In the genomic region with DNA sequence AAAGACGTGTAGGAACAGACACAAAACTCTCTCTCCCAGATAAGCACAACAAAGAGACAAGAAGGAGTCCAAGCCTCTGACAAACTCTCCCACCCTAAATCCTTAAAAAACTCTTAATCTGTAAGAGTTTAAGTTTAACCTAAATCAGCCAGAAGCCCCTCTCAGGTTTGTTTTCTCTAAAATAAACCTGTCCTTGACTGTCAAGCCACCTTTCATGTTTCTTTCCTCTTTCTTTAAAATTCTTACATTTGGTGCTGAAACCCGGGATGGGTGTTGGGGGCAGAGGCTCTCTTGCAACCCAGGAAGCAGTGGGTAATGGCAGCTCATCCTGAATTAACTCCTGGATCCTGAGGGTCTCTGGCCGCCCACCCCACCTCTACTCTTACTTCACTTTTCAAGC, we compare ENCODE assay signal across 35 cellular contexts.
DNase-seq lines count a peak whose midpoint lies in the region; ATAC-seq, FAIRE-seq and TF ChIP-seq lines count a peak whose summit lies in the region.
"Had no signal": no experiment of that assay in that cellular context is flagged by ENCODE, and none has a peak within 500 bp of the region (broad histone marks: within the 10 kb centered on the region; RNA-seq: fewer than 3 reads in every experiment).

No MANE protein-coding gene starts in this region.

- no peak for ATAC-seq in HepG2
- ATAC-seq in right lobe of liver = no peak
- ATAC-seq in K562 = no peak
- ATAC-seq in HG03521 (IDR thresholded peaks at IDR 0.05; ENCODE audit: unreplicated experiment) = no peak
- ATAC-seq: A549; CD8-positive, alpha-beta T cell had no signal

- CTCF ChIA-PET in HepG2 (lab: Yijun Ruan, JAX; ENCODE audit: low intra/inter-chr PET ratio, low total read pairs) = no interaction called here
- CTCF ChIA-PET in K562 (lab: Yijun Ruan, JAX; ENCODE audit: low intra/inter-chr PET ratio) = no interaction called here

- no peaks in the 10 kb centered on the region for H4K20me1 ChIP-seq in HepG2 (ENCODE audit: insufficient read depth, low read length)
- H4K20me1 ChIP-seq in astrocyte (ENCODE audit: insufficient read depth, low read length) = no peaks in the 10 kb centered on the region
- H4K20me1 ChIP-seq in K562 (replicated peaks; ENCODE audit: control insufficient read depth, insufficient read depth, low read length) = no peaks in the 10 kb centered on the region
- H4K20me1 ChIP-seq: BLaER1; BLaER1 treated with 17β-estradiol and CSF1 and Interleukin-3, amounts not matched to agents 10 nM and 100 nM had no signal

- TF ChIP-seq EP300 in HepG2 (IDR thresholded peaks at IDR 0.05; ENCODE audit: low read depth in 2 of 2, low read length in 2 of 2) (no peak), HepG2 (CRISPR knock-in tag; IDR thresholded peaks at IDR 0.05; ENCODE audit: borderline replicate concordance) (no peak), K562 (IDR thresholded peaks at IDR 0.05; ENCODE audit: low read length) (no peak)

- TF ChIP-seq POLR2A in HepG2 (IDR thresholded peaks at IDR 0.05; ENCODE audit: insufficient read depth in 1 of 2, low read depth in 2 of 2, low read length in 2 of 2) (no peak), right lobe of liver (IDR thresholded peaks at IDR 0.05) (no peak), K562 (conservative IDR thresholded peaks at IDR 0.05) (no peak)

- TF ChIP-seq RAD21 in HepG2 (CRISPR knock-in tag; IDR thresholded peaks at IDR 0.05) (no peak), K562 (CRISPR knock-in tag; conservative IDR thresholded peaks at IDR 0.05 in 1 of 2, IDR thresholded peaks at IDR 0.05 in 1 of 2) (no peak)

- no peaks in the 10 kb centered on the region for H3K27me3 Mint-ChIP-seq in astrocyte (ENCODE audit: low read depth, unreplicated experiment)
- H3K27me3 Mint-ChIP-seq: B cell; CD4-positive, alpha-beta T cell; CD4-positive, CD25-positive, alpha-beta regulatory T cell had no signal

- TF ChIP-seq CTCF in HepG2 (CRISPR knock-in tag; IDR thresholded peaks at IDR 0.05) (no peak), right lobe of liver (IDR thresholded peaks at IDR 0.05) (no peak), astrocyte (IDR thresholded peaks at IDR 0.05; ENCODE audit: insufficient read depth, low read depth, low read length) (no peak), K562 (IDR thresholded peaks at IDR 0.05 in 2 of 3, conservative IDR thresholded peaks at IDR 0.05 in 1 of 3; ENCODE audit: insufficient read depth in 2 of 3, low read depth in 1 of 3, low read length in 3 of 3) (no peak)

- H3K4me3 Mint-ChIP-seq in astrocyte (ENCODE audit: unreplicated experiment) = no peak overlapping the region
- H3K4me3 Mint-ChIP-seq: B cell; CD14-positive monocyte; CD4-positive, alpha-beta memory T cell; CD4-positive, alpha-beta T cell; CD4-positive, CD25-positive, alpha-beta regulatory T cell; CD8-positive, alpha-beta memory T cell; CD8-positive, alpha-beta T cell had no signal

- H3K9me3 Mint-ChIP-seq in astrocyte (ENCODE audit: unreplicated experiment) = peaks cover 4% of the 10 kb centered on the region
- H3K9me3 Mint-ChIP-seq: CD4-positive, alpha-beta T cell; CD4-positive, CD25-positive, alpha-beta regulatory T cell; CD8-positive, alpha-beta T cell had no signal

- BruUV-seq in HepG2 (replicated peaks; lab: Mats Ljungman, UMichigan) (no TSS peak), K562 (replicated peaks; lab: Mats Ljungman, UMichigan) (no TSS peak)

- H3K4me2 ChIP-seq in HepG2 (ENCODE audit: low read depth, low read length) (no peak overlapping the region), astrocyte (ENCODE audit: low read length) (no peak overlapping the region), K562 (ENCODE audit: insufficient read depth, low read length) (no peak overlapping the region)
- H3K4me2 ChIP-seq: A549; BLaER1; BLaER1 treated with 17β-estradiol and CSF1 and Interleukin-3, amounts not matched to agents 10 nM and 100 nM had no signal

- no peaks in the 10 kb centered on the region for H3K9me1 ChIP-seq in K562 (ENCODE audit: control insufficient read depth, insufficient read depth, low read length)

- FAIRE-seq in HepG2 (lab: Jason Lieb, UNC) (no peak), astrocyte (lab: Jason Lieb, UNC) (peak; percentile 32), K562 (lab: Jason Lieb, UNC) (no peak)
- FAIRE-seq: A204.1, A549, D721Med had no signal

- no peak overlapping the region for H3K27ac Mint-ChIP-seq in astrocyte (ENCODE audit: unreplicated experiment)
- H3K27ac Mint-ChIP-seq: B cell; CD14-positive monocyte; CD4-positive, alpha-beta memory T cell; CD4-positive, alpha-beta T cell; CD8-positive, alpha-beta memory T cell; CD8-positive, alpha-beta T cell had no signal

- no peaks in the 10 kb centered on the region for H3K9me3 ChIP-seq in HepG2 (ENCODE audit: low read length)
- no peaks in the 10 kb centered on the region for H3K9me3 ChIP-seq in right lobe of liver
- no peaks in the 10 kb centered on the region for H3K9me3 ChIP-seq in astrocyte (ENCODE audit: insufficient read depth, low read depth, low read length)
- H3K9me3 ChIP-seq in K562 (replicated peaks; ENCODE audit: control insufficient read depth, insufficient read depth, low read depth, low read length) = peaks cover 5% of the 10 kb centered on the region
- H3K9me3 ChIP-seq: A549, BE2C, Caco-2 had no signal

- H3K79me2 ChIP-seq in HepG2 (ENCODE audit: insufficient read depth, low read length) (no peaks in the 10 kb centered on the region), astrocyte (ENCODE audit: insufficient read depth, low read length) (no peaks in the 10 kb centered on the region), K562 (ENCODE audit: control insufficient read depth, insufficient read depth, low read length) (no peaks in the 10 kb centered on the region)

- no peak overlapping the region for H3K4me3 ChIP-seq in HepG2 (replicated peaks in 1 of 3; ENCODE audit: insufficient read depth in 1 of 3, low read depth in 2 of 3, low read length in 3 of 3)
- H3K4me3 ChIP-seq in right lobe of liver = no peak overlapping the region
- H3K4me3 ChIP-seq in astrocyte (ENCODE audit: insufficient read depth, low read depth, low read length) = no peak overlapping the region
- H3K4me3 ChIP-seq in K562 = no peak overlapping the region
- H3K4me3 ChIP-seq: A549; BLaER1; BLaER1 treated with 17β-estradiol and CSF1 and Interleukin-3, amounts not matched to agents 10 nM and 100 nM had no signal

- no peaks in the 10 kb centered on the region for H3K4me1 Mint-ChIP-seq in astrocyte (ENCODE audit: low read depth, unreplicated experiment)
- H3K4me1 Mint-ChIP-seq: B cell; CD14-positive monocyte; CD4-positive, alpha-beta memory T cell; CD4-positive, CD25-positive, alpha-beta regulatory T cell; CD8-positive, alpha-beta memory T cell had no signal

- intact Hi-C loops in HepG2 (cut with micrococcal nuclease; ENCODE audit: unreplicated experiment) (no loop called here), right lobe of liver (cut with DNase I) (no loop called here), K562 (cut with micrococcal nuclease) (loop anchor here (10.0 kb wide), 1 partner anchor 112 kb away; the partner anchor contains the start of gene TENT5D)

- H3K4me1 ChIP-seq in HepG2 (ENCODE audit: insufficient read depth, low read length) (no peaks in the 10 kb centered on the region), right lobe of liver (no peaks in the 10 kb centered on the region), astrocyte (ENCODE audit: insufficient read depth, low read length) (no peaks in the 10 kb centered on the region), K562 (replicated peaks in 1 of 2; ENCODE audit: control insufficient read depth in 2 of 2, insufficient read depth in 2 of 2, low read length in 2 of 2) (no peaks in the 10 kb centered on the region)
- H3K4me1 ChIP-seq: A549; BE2C; BLaER1; BLaER1 treated with 17β-estradiol and CSF1 and Interleukin-3, amounts not matched to agents 10 nM and 100 nM; Caco-2 had no signal

- H3K9ac ChIP-seq in HepG2 (ENCODE audit: insufficient read depth, low read depth, low read length) = no peak overlapping the region
- H3K9ac ChIP-seq in astrocyte (ENCODE audit: low read length) = no peak overlapping the region
- no peak overlapping the region for H3K9ac ChIP-seq in K562 (ENCODE audit: insufficient read depth in 1 of 2, low read depth in 2 of 2, low read length in 2 of 2)
- H3K9ac ChIP-seq: BLaER1; BLaER1 treated with 17β-estradiol and CSF1 and Interleukin-3, amounts not matched to agents 10 nM and 100 nM had no signal

- H2AFZ ChIP-seq in HepG2 (ENCODE audit: low read length) (no peak overlapping the region), astrocyte (ENCODE audit: low read depth, low read length) (no peak overlapping the region), K562 (ENCODE audit: low read depth, low read length) (no peak overlapping the region)

- POLR2A ChIA-PET in HepG2 (lab: Yijun Ruan, JAX) = no interaction called here
- POLR2A ChIA-PET in K562 (lab: Yijun Ruan, JAX) = interaction anchor here (0.6 kb wide), 1 partner anchor 491 kb away, joined by 3 read pairs; no protein-coding TSS in a partner anchor

- H3K27me3 ChIP-seq in HepG2 (ENCODE audit: control insufficient read depth in 1 of 2, insufficient read depth in 2 of 2, low read length in 2 of 2) = no peaks in the 10 kb centered on the region; a peak in 1 of 5 replicates
- no peaks in the 10 kb centered on the region for H3K27me3 ChIP-seq in right lobe of liver
- no peaks in the 10 kb centered on the region for H3K27me3 ChIP-seq in astrocyte (ENCODE audit: insufficient read depth, low read length)
- H3K27me3 ChIP-seq in K562 (ENCODE audit: control insufficient read depth in 2 of 2, insufficient read depth in 2 of 2, low read length in 2 of 2) = no peaks in the 10 kb centered on the region
- H3K27me3 ChIP-seq: BE2C had no signal

- H3K36me3 Mint-ChIP-seq in astrocyte (ENCODE audit: low read depth, unreplicated experiment) = no peaks in the 10 kb centered on the region
- H3K36me3 Mint-ChIP-seq: CD14-positive monocyte; CD4-positive, alpha-beta memory T cell; CD4-positive, CD25-positive, alpha-beta regulatory T cell; CD8-positive, alpha-beta memory T cell; CD8-positive, alpha-beta T cell had no signal

- H3K36me3 ChIP-seq in HepG2 (replicated peaks in 1 of 2; ENCODE audit: control insufficient read depth in 1 of 2, insufficient read depth in 2 of 2, low read length in 2 of 2) (no peaks in the 10 kb centered on the region), right lobe of liver (no peaks in the 10 kb centered on the region), astrocyte (ENCODE audit: insufficient read depth, low read length) (no peaks in the 10 kb centered on the region), K562 (ENCODE audit: control insufficient read depth, insufficient read depth, low read length) (no peaks in the 10 kb centered on the region)
- H3K36me3 ChIP-seq: BE2C; BLaER1; BLaER1 treated with 17β-estradiol and CSF1 and Interleukin-3, amounts not matched to agents 10 nM and 100 nM had no signal

- in situ Hi-C loops in HepG2 (cut with HindIII; ENCODE audit: extremely low pct_ligation_motif_present, low pct_unique_long_range_greater_than_20kb) = no loop called here
- in situ Hi-C loops in K562 (cut with MboI) = no loop called here

- H3K27ac ChIP-seq in HepG2 (ENCODE audit: extremely low read length, insufficient read depth, low read length) = no peak overlapping the region
- H3K27ac ChIP-seq in right lobe of liver = no peak overlapping the region
- H3K27ac ChIP-seq in astrocyte (ENCODE audit: low read depth, low read length) = no peak overlapping the region
- H3K27ac ChIP-seq in K562 (ENCODE audit: extremely low read depth, low read depth, low read length) = no peak overlapping the region
- H3K27ac ChIP-seq: 22Rv1; A549; BLaER1; BLaER1 treated with 17β-estradiol and CSF1 and Interleukin-3, amounts not matched to agents 10 nM and 100 nM; C4-2B had no signal

- DNase-seq in HepG2 (ENCODE audit: low spot score) (no peak), right lobe of liver (no peak), astrocyte (ENCODE audit: low read depth) (no peak), K562 (ENCODE audit: extremely low read depth in 1 of 4, low spot score in 3 of 4) (no peak)
- DNase-seq in activated CD4-positive, alpha-beta T cell treated with anti-CD3 and anti-CD28 coated beads, Interleukin-2, amount 50 U/mL, for 48 hours = no peak
- DNase-seq: 8988T; ACHN; AML-193; BE2C; C1 segment of cervical spinal cord; Caco-2; Calu3; CD4-positive, alpha-beta memory T cell; CD4-positive, alpha-beta T cell; CD4-positive, CD25-positive, alpha-beta regulatory T cell; CD8-positive, alpha-beta memory T cell; CD8-positive, alpha-beta T cell; COR-L47; DMS 273 treated with DMSO at 0.1 percent for 48 hours; DMS153; DMS53; DMS79; DMS79 treated with DMSO at 0.1 percent for 48 hours; DND-41; EL had no signal

- WGBS in HepG2 (ENCODE audit: low lambda C conversion rate) = 0% methylated on average over 2 of the region's 3 CpGs
- 28% methylated on average over 3 of the region's 3 CpGs for WGBS in right lobe of liver (ENCODE audit: insufficient coverage, low coverage, low lambda C conversion rate, missing lambda C conversion rate)
- 0% methylated on average over 1 of the region's 3 CpGs for WGBS in K562 (ENCODE audit: insufficient coverage, low coverage, missing lambda C conversion rate)
